13 cellular contexts compared by ENCODE assay signal in genomic region chr22:44269757-44270555, GRCh38. TPM values are rescaled to one million over a fixed set of nuclear protein-coding genes. Genes with fewer than 3 reads are reported as not detected.
DNase-seq lines count a peak whose midpoint lies in the region; ATAC-seq, FAIRE-seq and TF ChIP-seq lines count a peak whose summit lies in the region.
"Had no signal": no experiment of that assay in that cellular context is flagged by ENCODE, and none has a peak within 500 bp of the region (broad histone marks: within the 10 kb centered on the region; RNA-seq: fewer than 3 reads in every experiment).

No MANE protein-coding gene starts in this region.

- no peaks in the 10 kb centered on the region for H3K9me3 Mint-ChIP-seq in HFFc6

- no peak for TF ChIP-seq RAD21 in H1 (IDR thresholded peaks at IDR 0.05 in 1 of 2, conservative IDR thresholded peaks at IDR 0.05 in 1 of 2; ENCODE audit: low read depth in 2 of 2, low read length in 2 of 2)

- WGBS in heart left ventricle, 4 donors, result 77 to 84% (median 80%) methylated on average over 17 of the region's 17 CpGs
- 93% methylated on average over 16 of the region's 17 CpGs; no CpG with 5 or more reads in 1 of the 2 experiments for WGBS in H1 (ENCODE audit: extremely low coverage in 1 of 2, insufficient coverage in 1 of 2, insufficient read length in 1 of 2, insufficient replicate concordance in 2 of 2, low coverage in 1 of 2, low lambda C conversion rate in 2 of 2, missing lambda C conversion rate in 1 of 2), 2 experiments
- no CpG with 5 or more reads among the region's 17 CpGs for WGBS in neuronal stem cell (ENCODE audit: extremely low coverage in 2 of 2, insufficient read length in 2 of 2, insufficient replicate concordance in 1 of 2), 2 donors

- peaks cover 30% of the 10 kb centered on the region for H3K27me3 Mint-ChIP-seq in HFFc6 (ENCODE audit: insufficient read depth)

- no peak overlapping the region for H2BK20ac ChIP-seq in H1 (ENCODE audit: low read length)

- CTCF ChIA-PET in H1 (lab: Charles Lee; ENCODE audit: partially characterized antibody), result interaction anchor here (0.6 to 2.8 kb wide), 6 partner anchors 9 to 356 kb away, joined by 3 to 14 read pairs (median 4); no protein-coding TSS in a partner anchor
- CTCF ChIA-PET in OCI-LY7 (lab: Charles Lee; ENCODE audit: unreplicated experiment), result no interaction called here

- H3K9ac ChIP-seq in H1 (replicated peaks in 1 of 4; ENCODE audit: extremely low read depth in 1 of 4, low read depth in 3 of 4, low read length in 3 of 4), result no peak overlapping the region
- H3K9ac ChIP-seq in neuronal stem cell (ENCODE audit: low read depth, low read length, poor library complexity), result no peak overlapping the region
- H3K9ac ChIP-seq: BLaER1 treated with 17β-estradiol and CSF1 and Interleukin-3, amounts not matched to agents 10 nM and 100 nM had no signal

- no peak overlapping the region for H3K4ac ChIP-seq in H1 (replicated peaks; ENCODE audit: insufficient read length, low read depth, low read length)
- H3K4ac ChIP-seq in neuronal stem cell (ENCODE audit: low read length), result no peak overlapping the region

- H3K27ac Mint-ChIP-seq in HFFc6, result no peak overlapping the region

- peak overlapping the region; percentile 86; the same call in 1 of the 2 replicates for H2BK12ac ChIP-seq in H1 (ENCODE audit: low read depth, low read length)
- peak overlapping the region; percentile 34 for H2BK12ac ChIP-seq in neuronal stem cell (ENCODE audit: low read length)

- H3K79me1 ChIP-seq in H1 (ENCODE audit: low read depth, low read length) (no peaks in the 10 kb centered on the region), neuronal stem cell (ENCODE audit: low read depth, low read length) (no peaks in the 10 kb centered on the region)

- POLR2A ChIA-PET in H1 (lab: Charles Lee; ENCODE audit: partially characterized antibody) (no interaction called here), OCI-LY7 (lab: Charles Lee) (no interaction called here)

- H3K23me2 ChIP-seq in H1 (ENCODE audit: low read depth, low read length), result peaks cover 9% of the 10 kb centered on the region; the same call in 1 of the 2 replicates

- H4K8ac ChIP-seq in H1 (ENCODE audit: extremely low read depth, insufficient read depth, low read length) (peak overlapping the region; percentile 65; the same call in 1 of the 2 replicates), neuronal stem cell (ENCODE audit: low read depth, low read length) (no peak overlapping the region)

- H2AK5ac ChIP-seq in H1 (ENCODE audit: low read depth, low read length) (peak overlapping the region; percentile 95), neuronal stem cell (ENCODE audit: low read depth, low read length) (peak overlapping the region; percentile 68)

- H3K4me3 ChIP-seq in heart left ventricle (no peak overlapping the region), right atrium auricular region (no peak overlapping the region), H1 (ENCODE audit: extremely low read depth in 1 of 4, insufficient read depth in 2 of 4, low read depth in 3 of 4, low read length in 4 of 4) (no peak overlapping the region), neuronal stem cell (ENCODE audit: low read length in 2 of 2) (no peak overlapping the region), OCI-LY7 (ENCODE audit: low read depth, low read length, poor library complexity, severe bottlenecking) (no peak overlapping the region)
- H3K4me3 ChIP-seq: BLaER1 treated with 17β-estradiol and CSF1 and Interleukin-3, amounts not matched to agents 10 nM and 100 nM had no signal

- ATAC-seq in heart left ventricle (peak in 1 of 4 donors; percentile 7), HG02938 (IDR thresholded peaks at IDR 0.05; ENCODE audit: unreplicated experiment) (no peak)

- H4K91ac ChIP-seq in H1 (replicated peaks; ENCODE audit: insufficient read length, low read length), result no peak overlapping the region
- peak overlapping the region; percentile 11 for H4K91ac ChIP-seq in neuronal stem cell (ENCODE audit: low read depth, low read length, poor library complexity)

- H3K4me2 ChIP-seq in H1 (ENCODE audit: insufficient read depth in 1 of 2, low read depth in 2 of 2, low read length in 2 of 2), result no peak overlapping the region
- H3K4me2 ChIP-seq in neuronal stem cell (ENCODE audit: insufficient read depth, low read length, poor library complexity, severe bottlenecking), result no peak overlapping the region
- no peak overlapping the region for H3K4me2 ChIP-seq in OCI-LY7 (ENCODE audit: low read length)

- H3K4me3 Mint-ChIP-seq in HFFc6, result no peak overlapping the region
- H3K4me3 Mint-ChIP-seq: CD4-positive, CD25-positive, alpha-beta regulatory T cell had no signal

- H3K4me1 ChIP-seq in heart left ventricle (peaks cover 0 to 6% (median 0%) of the 10 kb centered on the region in 12 donors), right atrium auricular region (no peaks in the 10 kb centered on the region), H1 (replicated peaks in 1 of 4; ENCODE audit: control insufficient read depth in 3 of 4, insufficient read depth in 4 of 4, low read length in 3 of 4) (no peaks in the 10 kb centered on the region; a peak in 1 of 7 replicates), neuronal stem cell (ENCODE audit: control insufficient read depth in 2 of 2, insufficient read depth in 1 of 2, low read depth in 1 of 2, low read length in 2 of 2) (peaks cover 15 to 16% of the 10 kb centered on the region in 2 donors), OCI-LY7 (ENCODE audit: insufficient read depth, low read length, poor library complexity, severe bottlenecking) (peaks cover 11% of the 10 kb centered on the region)

- H3K56ac ChIP-seq in H1 (replicated peaks; ENCODE audit: insufficient read length, low read depth, low read length), result no peak overlapping the region

- H4K5ac ChIP-seq in H1 (ENCODE audit: insufficient read length, low read depth, low read length), result no peak overlapping the region

- H3K23ac ChIP-seq in H1 (ENCODE audit: insufficient read length) (no peak overlapping the region), neuronal stem cell (ENCODE audit: low read depth, low read length, poor library complexity) (peak overlapping the region; percentile 20)

- TF ChIP-seq CTCF in heart left ventricle (IDR thresholded peaks at IDR 0.05) (no peak), right atrium auricular region (IDR thresholded peaks at IDR 0.05) (no peak), H1 (IDR thresholded peaks at IDR 0.05; ENCODE audit: control extremely low read depth in 1 of 3, insufficient read depth in 1 of 3, low read depth in 1 of 3, low read length in 3 of 3) (no peak), HFFc6 (IDR thresholded peaks at IDR 0.05) (no peak), OCI-LY7 (conservative IDR thresholded peaks at IDR 0.05; ENCODE audit: low read length) (no peak)

- H2BK5ac ChIP-seq in H1 (ENCODE audit: low read depth, low read length) (peak overlapping the region; percentile 60), neuronal stem cell (ENCODE audit: low read length) (no peak overlapping the region)

- H3K9me3 ChIP-seq in heart left ventricle (no peaks in the 10 kb centered on the region), right atrium auricular region (no peaks in the 10 kb centered on the region), H1 (ENCODE audit: insufficient read depth in 2 of 2, low read depth in 1 of 2, low read length in 1 of 2) (no peaks in the 10 kb centered on the region), neuronal stem cell (replicated peaks in 1 of 2; ENCODE audit: control insufficient read depth in 2 of 2, insufficient read depth in 1 of 2, low read depth in 1 of 2, low read length in 2 of 2) (no peaks in the 10 kb centered on the region), OCI-LY7 (ENCODE audit: low read length) (no peaks in the 10 kb centered on the region)

- H3K27ac ChIP-seq in heart left ventricle (no peak overlapping the region), right atrium auricular region (no peak overlapping the region), H1 (ENCODE audit: low read depth, low read length) (no peak overlapping the region), neuronal stem cell (replicated peaks; ENCODE audit: low read length) (no peak overlapping the region), OCI-LY7 (ENCODE audit: low read depth, low read length, poor library complexity, severe bottlenecking) (no peak overlapping the region)
- H3K27ac ChIP-seq: 22Rv1; BLaER1 treated with 17β-estradiol and CSF1 and Interleukin-3, amounts not matched to agents 10 nM and 100 nM had no signal

- no peaks in the 10 kb centered on the region for H3K36me3 ChIP-seq in heart left ventricle
- H3K36me3 ChIP-seq in right atrium auricular region, result no peaks in the 10 kb centered on the region
- H3K36me3 ChIP-seq in H1 (ENCODE audit: control insufficient read depth in 2 of 4, insufficient read depth in 4 of 4, low read length in 3 of 4), result no peaks in the 10 kb centered on the region
- H3K36me3 ChIP-seq in neuronal stem cell (replicated peaks in 1 of 2; ENCODE audit: control insufficient read depth in 2 of 2, insufficient read depth in 2 of 2, low read length in 2 of 2), result no peaks in the 10 kb centered on the region
- no peaks in the 10 kb centered on the region for H3K36me3 ChIP-seq in OCI-LY7 (ENCODE audit: insufficient read depth, low read length)
- H3K36me3 ChIP-seq: BLaER1 treated with 17β-estradiol and CSF1 and Interleukin-3, amounts not matched to agents 10 nM and 100 nM had no signal

- peak in 3 of 5 donors; percentile 10 to 39 (median 13) for DNase-seq in heart left ventricle
- DNase-seq in right atrium auricular region (ENCODE audit: low spot score), result no peak
- DNase-seq in H1 (ENCODE audit: low read depth in 1 of 2, low spot score in 2 of 2), result no peak
- no peak for DNase-seq in neuronal stem cell (ENCODE audit: low spot score)
- DNase-seq in HFFc6, result no peak
- DNase-seq in T-helper 9 cell, result no peak
- no peak for DNase-seq in OCI-LY7 (ENCODE audit: low spot score)
- DNase-seq: CD4-positive, CD25-positive, alpha-beta regulatory T cell; DMS53 had no signal

- no TSS peak for BruUV-seq in OCI-LY7 (replicated peaks; lab: Mats Ljungman, UMichigan)

- no peaks in the 10 kb centered on the region for H3K4me1 Mint-ChIP-seq in HFFc6 (ENCODE audit: low read depth)
- H3K4me1 Mint-ChIP-seq: CD4-positive, CD25-positive, alpha-beta regulatory T cell had no signal

- TF ChIP-seq EP300 in H1 (IDR thresholded peaks at IDR 0.05; ENCODE audit: borderline replicate concordance in 1 of 2, low read depth in 2 of 2, low read length in 2 of 2), result no peak

- H2BK120ac ChIP-seq in H1 (replicated peaks; ENCODE audit: low read depth, low read length) (no peak overlapping the region), neuronal stem cell (ENCODE audit: low read depth, low read length) (no peak overlapping the region)

- no peaks in the 10 kb centered on the region for H3K79me2 ChIP-seq in H1 (ENCODE audit: control insufficient read depth in 1 of 2, insufficient read depth in 2 of 2, low read length in 2 of 2)
- no peaks in the 10 kb centered on the region for H3K79me2 ChIP-seq in OCI-LY7 (ENCODE audit: insufficient read depth, low read depth, low read length)

- no peak overlapping the region for H3K14ac ChIP-seq in H1 (ENCODE audit: insufficient read length)
- H3K14ac ChIP-seq in neuronal stem cell (ENCODE audit: low read length), result no peak overlapping the region

- TF ChIP-seq POLR2A in heart left ventricle (IDR thresholded peaks at IDR 0.05), result no peak
- no peak for TF ChIP-seq POLR2A in H1 (IDR thresholded peaks at IDR 0.05; ENCODE audit: control extremely low read depth in 1 of 2, low read depth in 2 of 2, low read length in 2 of 2)

- H3K27me3 ChIP-seq in heart left ventricle (peaks cover 0 to 4% (median 0%) of the 10 kb centered on the region in 9 donors), right atrium auricular region (no peaks in the 10 kb centered on the region), H1 (replicated peaks in 1 of 4; ENCODE audit: control insufficient read depth in 3 of 4, extremely low read depth in 1 of 4, insufficient read depth in 3 of 4, low read length in 3 of 4) (no peaks in the 10 kb centered on the region), neuronal stem cell (ENCODE audit: control insufficient read depth in 3 of 3, insufficient read depth in 3 of 3, low read depth in 1 of 3, low read length in 3 of 3) (no peaks in the 10 kb centered on the region)

- peaks cover 0 to 5% of the 10 kb centered on the region in 2 experiments for H4K20me1 ChIP-seq in H1 (replicated peaks in 1 of 2; ENCODE audit: control insufficient read depth in 1 of 2, insufficient read depth in 2 of 2, low read length in 2 of 2)
- H4K20me1 ChIP-seq in OCI-LY7 (ENCODE audit: insufficient read depth, low read length), result no peaks in the 10 kb centered on the region

- peak overlapping the region; percentile 65; the same call in 1 of the 2 replicates for H2BK15ac ChIP-seq in H1 (ENCODE audit: low read length)
- H2BK15ac ChIP-seq in neuronal stem cell (ENCODE audit: low read length), result no peak overlapping the region

- no peak overlapping the region for H2AFZ ChIP-seq in H1 (ENCODE audit: low read length)
- no peak overlapping the region for H2AFZ ChIP-seq in neuronal stem cell (ENCODE audit: low read length)
- H2AFZ ChIP-seq in OCI-LY7 (ENCODE audit: low read length), result no peak overlapping the region

- no peaks in the 10 kb centered on the region for H3K9me2 ChIP-seq in OCI-LY7 (ENCODE audit: insufficient read depth, low read length)

- no peaks in the 10 kb centered on the region for H3K36me3 Mint-ChIP-seq in HFFc6 (ENCODE audit: low read depth)
- H3K36me3 Mint-ChIP-seq: CD4-positive, CD25-positive, alpha-beta regulatory T cell had no signal

- intact Hi-C loops in heart left ventricle (cut with DNase I) (no loop called here), OCI-LY7 (cut with micrococcal nuclease; ENCODE audit: unreplicated experiment) (no loop called here)

- FAIRE-seq in H1 (lab: Jason Lieb, UNC), result no peak
- FAIRE-seq: H54 had no signal

- H3K18ac ChIP-seq in H1 (ENCODE audit: extremely low read depth, low read length) (no peak overlapping the region), neuronal stem cell (ENCODE audit: low read length) (peak overlapping the region; percentile 40)

RNA-seq across cellular contexts. Expression of gene SHISAL1, which starts 42.8 kb away (rescaled TPM):
- total RNA-seq in heart left ventricle, result 1 to 10 TPM in 4 of 9 donors, under 1 TPM in 5; 0.32 to 1.5 (median 0.85) TPM
- polyA plus RNA-seq in heart left ventricle, result under 1 TPM; 0.65 to 0.93 TPM
- total RNA-seq in right atrium auricular region, result 1 to 10 TPM in 1 of 2 donors, under 1 TPM in 1; 0.26 to 2.0 TPM
- total RNA-seq in H1 (2021; fragmentation: NEBNext Ultra II Directional; extraction: Animal tissue kit (Norgen Biotek cat#: 25700)), result 5.4 and 5.8 TPM in 2 replicates
- 2.4 and 3.7 TPM in 2 replicates for polyA plus RNA-seq in H1 (2011; rRNA removed)
- polyA plus RNA-seq in H1 (2011; cell fraction: cytosol; rRNA removed), result 2.7 TPM
- polyA plus RNA-seq in H1 (2011; cell fraction: nucleus; rRNA removed), result 3.0 TPM
- polyA plus RNA-seq in H1 (2012, experiment 1 of 2), result 4.3 to 5.6 TPM (median 5.0 TPM) in 4 replicates
- 3.5 TPM for polyA plus RNA-seq in H1 (2012, experiment 2 of 2)
- 2.3 TPM for polyA plus RNA-seq in H1 (2013, experiment 1 of 2)
- polyA plus RNA-seq in H1 (2013, experiment 2 of 2), result 2.5 TPM
- 7.7 and 11.4 TPM in 2 replicates for polyA minus RNA-seq in H1 (2011; rRNA and poly(A)+ RNA removed)
- 2.6 TPM for polyA minus RNA-seq in H1 (2011; cell fraction: cytosol; rRNA and poly(A)+ RNA removed)
- 2.2 TPM for polyA minus RNA-seq in H1 (2011; cell fraction: nucleus; rRNA and poly(A)+ RNA removed)
- 3.6 TPM for polyA plus RNA-seq in neuronal stem cell (2013, experiment 1 of 2)
- 3.6 TPM for polyA plus RNA-seq in neuronal stem cell (2013, experiment 2 of 2)
- not detected for total RNA-seq in HFFc6 (2021; fragmentation: NEBNext Ultra II Directional; extraction: Animal tissue kit (Norgen Biotek cat#: 25700))
- total RNA-seq in OCI-LY7 (2014; rRNA removed; shearing (Covaris generic)), result not detected in 2 replicates
- not detected in 2 replicates for total RNA-seq in OCI-LY7 (2022)
- total RNA-seq: CD4-positive, CD25-positive, alpha-beta regulatory T cell had no signal
- polyA plus RNA-seq: CD4-positive, CD25-positive, alpha-beta regulatory T cell had no signal

Comparison
In these comparisons a context has a peak if more than half of its experiments do, and no peak if none do; other contexts are left out.
1. DNase-seq: peak in heart left ventricle (3 of 5); none in right atrium auricular region (single experiment), H1 (0 of 2), neuronal stem cell (single experiment), HFFc6 (single experiment), T-helper 9 cell (single experiment) and OCI-LY7 (single experiment).